In the genomic region with DNA sequence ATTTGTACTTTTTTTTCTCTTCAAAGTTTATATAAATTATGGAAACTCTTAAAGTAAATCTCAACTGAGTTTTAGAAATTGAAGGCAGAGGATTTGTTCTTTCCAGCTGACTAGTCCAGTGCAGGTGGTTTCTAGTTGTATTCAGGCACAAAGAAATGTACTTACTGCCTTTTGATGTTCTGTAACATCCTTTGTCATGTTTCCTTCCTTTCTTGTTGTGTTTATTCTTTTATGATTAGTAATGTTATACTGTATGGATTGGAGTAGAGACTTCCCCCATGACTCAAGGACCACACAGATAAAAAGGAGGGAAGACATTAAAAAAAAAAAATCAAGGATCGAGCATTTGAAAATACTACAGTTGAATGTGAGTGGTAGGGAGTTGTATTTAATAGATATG, we compare ENCODE assay signal across 15 cellular contexts. TPM values are rescaled to one million over a fixed set of nuclear protein-coding genes. Genes with fewer than 3 reads are reported as not detected.
A peak's percentile ranks its signal among the peaks of the same experiment; 100 is the strongest.
DNase-seq lines count a peak whose midpoint lies in the region; ATAC-seq and TF ChIP-seq lines count a peak whose summit lies in the region.
"Had no signal": no experiment of that assay in that cellular context is flagged by ENCODE, and none has a peak within 500 bp of the region (broad histone marks: within the 10 kb centered on the region; RNA-seq: fewer than 3 reads in every experiment).

No MANE protein-coding gene starts in this region.

- no peaks in the 10 kb centered on the region for H3K9me3 ChIP-seq in breast epithelium
- no peaks in the 10 kb centered on the region for H3K9me3 ChIP-seq in SJSA1 (replicated peaks)
- H3K9me3 ChIP-seq: left ventricle myocardium inferior had no signal

- H3K27ac Mint-ChIP-seq in MCF 10A (ENCODE audit: low read depth, unreplicated experiment) = peak overlapping the region; percentile 33
- peak overlapping the region; percentile 89 for H3K27ac Mint-ChIP-seq in central memory CD8-positive, alpha-beta T cell (ENCODE audit: low read depth)

- H3K4me3 Mint-ChIP-seq in MCF 10A (ENCODE audit: unreplicated experiment) = no peak overlapping the region
- peak overlapping the region; percentile 51 for H3K4me3 Mint-ChIP-seq in central memory CD8-positive, alpha-beta T cell

- H3K4me1 Mint-ChIP-seq in MCF 10A (ENCODE audit: insufficient read depth, unreplicated experiment) = peaks cover 34% of the 10 kb centered on the region
- H3K4me1 Mint-ChIP-seq in central memory CD8-positive, alpha-beta T cell = peaks cover 80% of the 10 kb centered on the region

- no peaks in the 10 kb centered on the region for H3K4me1 ChIP-seq in breast epithelium
- H3K4me1 ChIP-seq in SJSA1 (replicated peaks) = peaks cover 38% of the 10 kb centered on the region

- no peak for TF ChIP-seq POLR2A in breast epithelium (IDR thresholded peaks at IDR 0.05)

- H3K36me3 Mint-ChIP-seq in MCF 10A (ENCODE audit: insufficient read depth, unreplicated experiment) = peaks cover 30% of the 10 kb centered on the region
- H3K36me3 Mint-ChIP-seq in central memory CD8-positive, alpha-beta T cell (ENCODE audit: insufficient read depth) = peaks cover 38% of the 10 kb centered on the region

- H3K9me3 Mint-ChIP-seq in MCF 10A (ENCODE audit: unreplicated experiment) = no peaks in the 10 kb centered on the region
- no peaks in the 10 kb centered on the region for H3K9me3 Mint-ChIP-seq in central memory CD8-positive, alpha-beta T cell

- H3K4me3 ChIP-seq in breast epithelium (no peak overlapping the region), SJSA1 (no peak overlapping the region)
- H3K4me3 ChIP-seq: left ventricle myocardium inferior, smooth muscle cell had no signal

- BruUV-seq in MCF 10A (replicated peaks; lab: Mats Ljungman, UMichigan) = no TSS peak

- POLR2A ChIA-PET in MCF 10A (lab: Yijun Ruan, JAX) = no interaction called here

- CTCF ChIA-PET in MCF 10A (lab: Yijun Ruan, JAX) = interaction anchor here (0.9 kb wide), 1 partner anchor 9 kb away, joined by 4 read pairs; no protein-coding TSS in a partner anchor

- H3K27me3 ChIP-seq in breast epithelium = no peaks in the 10 kb centered on the region
- no peaks in the 10 kb centered on the region for H3K27me3 ChIP-seq in SJSA1 (replicated peaks)

- no peak for ATAC-seq in central memory CD8-positive, alpha-beta T cell (replicated peaks; ENCODE audit: extremely low read depth, poor library complexity, severe bottlenecking)
- ATAC-seq in HG03439 (IDR thresholded peaks at IDR 0.05; ENCODE audit: unreplicated experiment) (no peak), GM18873 (IDR thresholded peaks at IDR 0.05; ENCODE audit: low FRiP score, unreplicated experiment) (no peak)

- H3K36me3 ChIP-seq in breast epithelium (peaks cover 5% of the 10 kb centered on the region), SJSA1 (peaks cover 20% of the 10 kb centered on the region)

- no peak overlapping the region for H3K27ac ChIP-seq in breast epithelium
- peak overlapping the region; percentile 31 for H3K27ac ChIP-seq in SJSA1
- H3K27ac ChIP-seq: left ventricle myocardium inferior had no signal

- intact Hi-C loops in MCF 10A (cut with micrococcal nuclease) = no loop called here
- intact Hi-C loops in breast epithelium (cut with DNase I; ENCODE audit: low total_unique reads) = no loop called here

- DNase-seq in MCF 10A (ENCODE audit: unreplicated experiment) (no peak), breast epithelium (ENCODE audit: low spot score in 2 of 2) (no peak), SJSA1 (ENCODE audit: low read depth in 1 of 2, low spot score in 2 of 2) (peak in 1 of 2 experiments; percentile 70), NCI-H748 (lab: John Stamatoyannopoulos, UW; ENCODE audit: unreplicated experiment) (no peak), GM03348 (ENCODE audit: low spot score) (no peak)
- DNase-seq in central memory CD8-positive, alpha-beta T cell (ENCODE audit: low spot score in 2 of 2) = no peak
- DNase-seq: caudate nucleus, foreskin melanocyte, left ventricle myocardium inferior, NCI-H1092 treated with DMSO at 0.1 percent for 48 hours, NCI-H2171 treated with DMSO at 0.1 percent for 48 hours, T1000 had no signal

- TF ChIP-seq CTCF in MCF 10A (IDR thresholded peaks at IDR 0.05; ENCODE audit: unreplicated experiment) (no peak), breast epithelium (IDR thresholded peaks at IDR 0.05) (no peak)

- no peaks in the 10 kb centered on the region for H3K27me3 Mint-ChIP-seq in MCF 10A (ENCODE audit: insufficient read depth, unreplicated experiment)
- H3K27me3 Mint-ChIP-seq in central memory CD8-positive, alpha-beta T cell = no peaks in the 10 kb centered on the region

RNA-seq across cellular contexts. Expression of gene HIPK1, which starts 8.0 kb away (rescaled TPM):
- total RNA-seq in MCF 10A (2022) (46.7 and 50.2 TPM in 2 replicates), breast epithelium (10 to 100 TPM; 46.9 to 66.2 (median 57.8) TPM)
- 28.4 and 42.0 TPM in 2 replicates for total RNA-seq in SJSA1 (2014; rRNA removed; shearing (Covaris generic))

RNA-seq across cellular contexts. Expression of gene DCLRE1B, which starts 32.0 kb away (rescaled TPM):
- total RNA-seq in MCF 10A (2022) (6.9 and 8.1 TPM in 2 replicates), breast epithelium (1 to 10 TPM; 3.3 to 6.2 (median 3.5) TPM)
- 8.5 and 14.8 TPM in 2 replicates for total RNA-seq in SJSA1 (2014; rRNA removed; shearing (Covaris generic))

RNA-seq across cellular contexts. Expression of gene AP4B1, which starts 32.5 kb away (rescaled TPM):
- total RNA-seq in MCF 10A (2022) (20.4 and 21.3 TPM in 2 replicates), breast epithelium (10 to 100 TPM; 10.8 to 18.1 (median 14.9) TPM)
- total RNA-seq in SJSA1 (2014; rRNA removed; shearing (Covaris generic)) = 17.3 and 23.4 TPM in 2 replicates

RNA-seq across cellular contexts. Expression of gene OLFML3, which starts 42.1 kb away (rescaled TPM):
- 0.20 and 0.30 TPM in 2 replicates for total RNA-seq in MCF 10A (2022)
- 100 to 1,000 TPM in 1 of 3 donors, 10 to 100 TPM in 2; 46.2 to 155 (median 51.2) TPM for total RNA-seq in breast epithelium
- 55.2 and 58.2 TPM in 2 replicates for total RNA-seq in SJSA1 (2014; rRNA removed; shearing (Covaris generic))

RNA-seq across cellular contexts. Expression of gene BCL2L15, which starts 49.8 kb away (rescaled TPM):
- total RNA-seq in MCF 10A (2022) (0.27 and 2.3 TPM in 2 replicates), breast epithelium (1 to 10 TPM in 1 of 3 donors, under 1 TPM in 2; 0.44 to 1.6 (median 0.48) TPM)
- 0.03 and 0.13 TPM in 2 replicates for total RNA-seq in SJSA1 (2014; rRNA removed; shearing (Covaris generic))
- total RNA-seq: left ventricle myocardium inferior had no signal
